In the genomic region with DNA sequence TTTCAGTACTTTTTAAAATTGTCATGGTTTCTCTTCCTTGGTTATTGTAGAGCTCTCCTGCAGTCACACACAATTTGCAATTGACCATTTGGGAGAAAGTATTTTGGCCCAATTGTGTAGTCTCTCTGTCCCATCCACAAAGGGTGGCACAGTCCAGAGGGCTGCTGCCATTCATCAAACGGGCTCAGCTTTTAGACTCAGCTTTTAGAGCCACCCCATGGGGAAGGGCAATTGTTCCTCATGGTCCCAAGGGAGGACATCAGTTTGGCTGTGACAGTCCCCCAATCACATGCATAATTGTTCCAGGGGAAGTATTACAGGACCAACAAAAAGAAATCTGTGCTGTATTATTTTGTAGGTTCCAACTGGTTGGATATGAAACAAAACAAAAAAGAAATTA, we compare ENCODE assay signal across 34 cellular contexts.
"Had no signal": no experiment of that assay in that cellular context is flagged by ENCODE, and none has a peak within 500 bp of the region (broad histone marks: within the 10 kb centered on the region; RNA-seq: fewer than 3 reads in every experiment).

No MANE protein-coding gene starts in this region.

- H3K9me3 ChIP-seq: adrenal gland, ascending aorta, esophagus muscularis mucosa, gastrocnemius medialis, heart right ventricle had no signal

- H3K27me3 ChIP-seq: adrenal gland, ascending aorta, brain microvascular endothelial cell, esophagus muscularis mucosa, gastrocnemius medialis, heart right ventricle had no signal

- ATAC-seq: activated CD4-positive, alpha-beta T cell treated with anti-CD3 and anti-CD28 coated beads for 36 hours; activated CD8-positive, alpha-beta memory T cell treated with anti-CD3 and anti-CD28 coated beads, Interleukin-2, amount 10 ng/mL, durations not matched to agents 7 days and 5 days; activated CD8-positive, alpha-beta T cell treated with anti-CD3 and anti-CD28 coated beads, Interleukin-2, amount 10 ng/mL, durations not matched to agents 7 days and 5 days; activated naive CD8-positive, alpha-beta T cell treated with anti-CD3 and anti-CD28 coated beads, Interleukin-2, amount 50 U/mL, for 24 hours; effector memory CD8-positive, alpha-beta T cell; foreskin keratinocyte; gastrocnemius medialis; heart right ventricle; T-cell had no signal

- DNase-seq: activated CD4-positive, alpha-beta memory T cell treated with anti-CD3 and anti-CD28 coated beads for 36 hours; activated CD4-positive, alpha-beta T cell treated with anti-CD3 and anti-CD28 coated beads for 36 hours; activated CD4-positive, alpha-beta T cell treated with anti-CD3 and anti-CD28 coated beads, Interleukin-2, amount 10 ng/mL, durations not matched to agents 24 days and 14 days; activated CD4-positive, CD25-positive, alpha-beta regulatory T cell; activated CD4-positive, CD25-positive, alpha-beta regulatory T cell treated with anti-CD3 and anti-CD28 coated beads, Interleukin-2, amount 50 U/mL, for 72 hours; activated CD8-positive, alpha-beta memory T cell treated with anti-CD3 and anti-CD28 coated beads, Interleukin-2, amount 10 ng/mL, durations not matched to agents 7 days and 5 days; activated CD8-positive, alpha-beta memory T cell treated with anti-CD3 and anti-CD28 coated beads, Interleukin-2, amount 50 U/mL, for 4 hours; activated CD8-positive, alpha-beta T cell treated with anti-CD3 and anti-CD28 coated beads, Interleukin-2, amount 10 ng/mL, durations not matched to agents 7 days and 5 days; activated effector memory CD4-positive, alpha-beta T cell treated with anti-CD3 and anti-CD28 coated beads, Interleukin-2, amount 50 U/mL, for 16 hours; activated naive CD4-positive, alpha-beta T cell treated with anti-CD3 and anti-CD28 coated beads for 36 hours; activated naive CD8-positive, alpha-beta T cell treated with anti-CD3 and anti-CD28 coated beads for 36 hours; activated naive CD8-positive, alpha-beta T cell treated with anti-CD3 and anti-CD28 coated beads, Interleukin-2, amount 50 U/mL, for 24 hours; activated T-cell treated with anti-CD3 and anti-CD28 coated beads, Interleukin-2, amount 50 U/mL, for 1 hour; activated T-cell treated with anti-CD3 and anti-CD28 coated beads, Interleukin-2, amount 50 U/mL, for 48 hours; adrenal gland; brain microvascular endothelial cell; dermis blood vessel endothelial cell; effector CD4-positive, alpha-beta T cell; effector memory CD8-positive, alpha-beta T cell; erythroblast; foreskin keratinocyte; gastrocnemius medialis; heart right ventricle; T-cell; T1000; WERI-Rb-1 had no signal

- H3K4me3 ChIP-seq: adrenal gland, ascending aorta, coronary artery, esophagus muscularis mucosa, gastrocnemius medialis, heart right ventricle had no signal

- H3K36me3 Mint-ChIP-seq: activated CD4-positive, alpha-beta memory T cell treated with anti-CD3 and anti-CD28 coated beads for 36 hours; activated CD8-positive, alpha-beta memory T cell treated with anti-CD3 and anti-CD28 coated beads, Interleukin-2, amount 10 ng/mL, durations not matched to agents 7 days and 5 days; activated naive CD4-positive, alpha-beta T cell treated with anti-CD3 and anti-CD28 coated beads, Interleukin-2, amount 50 U/mL, for 24 hours; activated naive CD8-positive, alpha-beta T cell treated with anti-CD3 and anti-CD28 coated beads for 36 hours; T-cell had no signal

- H3K4me1 ChIP-seq: adrenal gland, ascending aorta, esophagus muscularis mucosa, foreskin keratinocyte, heart right ventricle had no signal

- H3K27me3 Mint-ChIP-seq: activated CD4-positive, alpha-beta memory T cell treated with anti-CD3 and anti-CD28 coated beads for 36 hours; activated CD4-positive, alpha-beta T cell treated with anti-CD3 and anti-CD28 coated beads for 36 hours; activated CD4-positive, alpha-beta T cell treated with anti-CD3 and anti-CD28 coated beads, Interleukin-2, amount 10 ng/mL, durations not matched to agents 24 days and 14 days; activated CD8-positive, alpha-beta memory T cell treated with anti-CD3 and anti-CD28 coated beads, Interleukin-2, amount 10 ng/mL, durations not matched to agents 7 days and 5 days; activated naive CD8-positive, alpha-beta T cell treated with anti-CD3 and anti-CD28 coated beads, Interleukin-2, amount 50 U/mL, for 24 hours; central memory CD8-positive, alpha-beta T cell had no signal

- H3K4me3 Mint-ChIP-seq: activated CD4-positive, alpha-beta memory T cell treated with anti-CD3 and anti-CD28 coated beads for 36 hours; activated CD4-positive, alpha-beta T cell treated with anti-CD3 and anti-CD28 coated beads for 36 hours; activated CD4-positive, alpha-beta T cell treated with anti-CD3 and anti-CD28 coated beads, Interleukin-2, amount 10 ng/mL, durations not matched to agents 24 days and 14 days; activated CD8-positive, alpha-beta memory T cell treated with anti-CD3 and anti-CD28 coated beads, Interleukin-2, amount 10 ng/mL, durations not matched to agents 7 days and 5 days; activated CD8-positive, alpha-beta T cell treated with anti-CD3 and anti-CD28 coated beads, Interleukin-2, amount 10 ng/mL, durations not matched to agents 7 days and 5 days; activated naive CD4-positive, alpha-beta T cell treated with anti-CD3 and anti-CD28 coated beads for 36 hours; activated naive CD4-positive, alpha-beta T cell treated with anti-CD3 and anti-CD28 coated beads, Interleukin-2, amount 50 U/mL, for 24 hours; activated naive CD8-positive, alpha-beta T cell treated with anti-CD3 and anti-CD28 coated beads for 36 hours; activated naive CD8-positive, alpha-beta T cell treated with anti-CD3 and anti-CD28 coated beads, Interleukin-2, amount 50 U/mL, for 24 hours; activated T-helper 1 cell treated with anti-CD3 and anti-CD28 coated beads, Interleukin-12 subunit alpha, Interleukin-12 subunit beta, Interleukin-2, Interleukin-4 antibody, amounts not matched to agents 30 ng/mL and 10 ng/mL and 1 ng/mL, durations not matched to agents 14 hours and 24 hours and 36 hours; central memory CD8-positive, alpha-beta T cell; effector memory CD8-positive, alpha-beta T cell; T-cell; T-helper 1 cell treated with Interleukin-12 subunit alpha and Interleukin-12 subunit beta and Interleukin-4 antibody, amounts not matched to agents 30 μg/mL and 1 μg/mL, for 36 hours had no signal

- H3K27ac ChIP-seq: adrenal gland, ascending aorta, brain microvascular endothelial cell, coronary artery, esophagus muscularis mucosa, foreskin keratinocyte, gastrocnemius medialis, heart right ventricle, WERI-Rb-1 had no signal

- H3K27ac Mint-ChIP-seq: activated CD4-positive, alpha-beta memory T cell treated with anti-CD3 and anti-CD28 coated beads for 36 hours; activated CD4-positive, alpha-beta T cell treated with anti-CD3 and anti-CD28 coated beads for 36 hours; activated CD4-positive, alpha-beta T cell treated with anti-CD3 and anti-CD28 coated beads, Interleukin-2, amount 10 ng/mL, durations not matched to agents 24 days and 14 days; activated CD8-positive, alpha-beta memory T cell treated with anti-CD3 and anti-CD28 coated beads, Interleukin-2, amount 10 ng/mL, durations not matched to agents 7 days and 5 days; activated CD8-positive, alpha-beta T cell treated with anti-CD3 and anti-CD28 coated beads, Interleukin-2, amount 10 ng/mL, durations not matched to agents 7 days and 5 days; activated naive CD4-positive, alpha-beta T cell treated with anti-CD3 and anti-CD28 coated beads for 36 hours; activated naive CD4-positive, alpha-beta T cell treated with anti-CD3 and anti-CD28 coated beads, Interleukin-2, amount 50 U/mL, for 24 hours; activated naive CD8-positive, alpha-beta T cell treated with anti-CD3 and anti-CD28 coated beads for 36 hours; activated naive CD8-positive, alpha-beta T cell treated with anti-CD3 and anti-CD28 coated beads, Interleukin-2, amount 50 U/mL, for 24 hours; activated T-helper 1 cell treated with anti-CD3 and anti-CD28 coated beads, Interleukin-12 subunit alpha, Interleukin-12 subunit beta, Interleukin-2, Interleukin-4 antibody, amounts not matched to agents 30 ng/mL and 10 ng/mL and 1 ng/mL, durations not matched to agents 14 hours and 24 hours and 36 hours; activated T-helper 2 cell treated with anti-CD3 and anti-CD28 coated beads, Interferon-gamma antibody, Interleukin-2, Interleukin-4, amounts not matched to agents 10 μg/mL and 5 μg/mL and 100 μg/mL, durations not matched to agents 14 hours and 24 hours and 36 hours; effector memory CD8-positive, alpha-beta T cell; T-cell; T-helper 1 cell treated with Interleukin-12 subunit alpha and Interleukin-12 subunit beta and Interleukin-4 antibody, amounts not matched to agents 30 μg/mL and 1 μg/mL, for 36 hours had no signal

- H3K4me1 Mint-ChIP-seq: activated CD4-positive, alpha-beta T cell treated with anti-CD3 and anti-CD28 coated beads for 36 hours; activated CD4-positive, alpha-beta T cell treated with anti-CD3 and anti-CD28 coated beads, Interleukin-2, amount 10 ng/mL, durations not matched to agents 24 days and 14 days; activated CD8-positive, alpha-beta memory T cell treated with anti-CD3 and anti-CD28 coated beads, Interleukin-2, amount 10 ng/mL, durations not matched to agents 7 days and 5 days; activated naive CD4-positive, alpha-beta T cell treated with anti-CD3 and anti-CD28 coated beads, Interleukin-2, amount 50 U/mL, for 24 hours; activated naive CD8-positive, alpha-beta T cell treated with anti-CD3 and anti-CD28 coated beads for 36 hours; activated naive CD8-positive, alpha-beta T cell treated with anti-CD3 and anti-CD28 coated beads, Interleukin-2, amount 50 U/mL, for 24 hours; central memory CD8-positive, alpha-beta T cell; T-cell had no signal

- H3K36me3 ChIP-seq: adrenal gland, ascending aorta, brain microvascular endothelial cell, esophagus muscularis mucosa, gastrocnemius medialis, heart right ventricle, WERI-Rb-1 had no signal

- H3K9me3 Mint-ChIP-seq: activated CD4-positive, alpha-beta memory T cell treated with anti-CD3 and anti-CD28 coated beads for 36 hours; activated CD4-positive, alpha-beta T cell treated with anti-CD3 and anti-CD28 coated beads, Interleukin-2, amount 10 ng/mL, durations not matched to agents 24 days and 14 days; activated naive CD4-positive, alpha-beta T cell treated with anti-CD3 and anti-CD28 coated beads for 36 hours; activated naive CD4-positive, alpha-beta T cell treated with anti-CD3 and anti-CD28 coated beads, Interleukin-2, amount 50 U/mL, for 24 hours; activated naive CD8-positive, alpha-beta T cell treated with anti-CD3 and anti-CD28 coated beads for 36 hours; activated naive CD8-positive, alpha-beta T cell treated with anti-CD3 and anti-CD28 coated beads, Interleukin-2, amount 50 U/mL, for 24 hours; activated T-helper 1 cell treated with anti-CD3 and anti-CD28 coated beads, Interleukin-12 subunit alpha, Interleukin-12 subunit beta, Interleukin-2, Interleukin-4 antibody, amounts not matched to agents 30 ng/mL and 10 ng/mL and 1 ng/mL, durations not matched to agents 14 hours and 24 hours and 36 hours; activated T-helper 2 cell treated with anti-CD3 and anti-CD28 coated beads, Interferon-gamma antibody, Interleukin-2, Interleukin-4, amounts not matched to agents 10 μg/mL and 5 μg/mL and 100 μg/mL, durations not matched to agents 14 hours and 24 hours and 36 hours; central memory CD8-positive, alpha-beta T cell; T-cell; T-helper 1 cell treated with Interleukin-12 subunit alpha and Interleukin-12 subunit beta and Interleukin-4 antibody, amounts not matched to agents 30 μg/mL and 1 μg/mL, for 36 hours had no signal
